ENCODE assay signal across 9 cellular contexts in genomic region chr12:68373836-68374314, GRCh38. TPM values are rescaled to one million over a fixed set of nuclear protein-coding genes. Genes with fewer than 3 reads are reported as not detected.
DNase-seq lines count a peak whose midpoint lies in the region; ATAC-seq and TF ChIP-seq lines count a peak whose summit lies in the region.
"Had no signal": no experiment of that assay in that cellular context is flagged by ENCODE, and none has a peak within 500 bp of the region (broad histone marks: within the 10 kb centered on the region; RNA-seq: fewer than 3 reads in every experiment).

No MANE protein-coding gene starts in this region.

- POLR2A ChIA-PET in activated B cell treated with CpG ODN at 0.5 μM for 24 hours (lab: Charles Lee) = interaction anchor here (0.6 to 1.6 kb wide), 5 partner anchors 9 to 237 kb away, joined by 3 to 11 read pairs (median 4); partner anchors contain the start of gene RAP1B

- H3K4me1 ChIP-seq in smooth muscle cell (ENCODE audit: low read depth) = no peaks in the 10 kb centered on the region

- DNase-seq in T-helper 1 cell (no peak), activated B cell treated with CpG ODN at 0.5 μM for 24 hours (no peak), NCI-H2081 (lab: John Stamatoyannopoulos, UW) (no peak), smooth muscle cell (lab: John Stamatoyannopoulos, UW; ENCODE audit: unreplicated experiment) (no peak), cerebellar cortex (ENCODE audit: low spot score) (no peak)
- DNase-seq in stimulated activated naive B cell treated with anti-CD40 and anti-IgM and Interleukin-4, amounts not matched to agents 10 μg/mL and 1 μg/mL and 100 μg/mL, for 72 hours = peak; percentile 65

- no peaks in the 10 kb centered on the region for H3K9me3 ChIP-seq in smooth muscle cell (replicated peaks; ENCODE audit: low read depth)
- H3K9me3 ChIP-seq: thoracic aorta had no signal

- no peak overlapping the region for H3K9ac ChIP-seq in smooth muscle cell (ENCODE audit: low read depth)

- peaks cover 54% of the 10 kb centered on the region for H3K4me1 Mint-ChIP-seq in T-helper 1 cell treated with Interleukin-12 subunit alpha and Interleukin-12 subunit beta and Interleukin-4 antibody, amounts not matched to agents 30 μg/mL and 1 μg/mL, for 36 hours (ENCODE audit: low read depth)
- peaks cover 33% of the 10 kb centered on the region for H3K4me1 Mint-ChIP-seq in activated B cell treated with CpG ODN at 0.5 μM for 24 hours
- peaks cover 23 to 38% of the 10 kb centered on the region in 2 donors for H3K4me1 Mint-ChIP-seq in stimulated activated naive B cell treated with anti-CD40 and anti-IgM and Interleukin-4, amounts not matched to agents 10 μg/mL and 1 μg/mL and 100 μg/mL, for 72 hours

- no peaks in the 10 kb centered on the region for H3K27me3 Mint-ChIP-seq in T-helper 1 cell treated with Interleukin-12 subunit alpha and Interleukin-12 subunit beta and Interleukin-4 antibody, amounts not matched to agents 30 μg/mL and 1 μg/mL, for 36 hours (ENCODE audit: low read depth)
- H3K27me3 Mint-ChIP-seq in activated B cell treated with CpG ODN at 0.5 μM for 24 hours = no peaks in the 10 kb centered on the region
- no peaks in the 10 kb centered on the region for H3K27me3 Mint-ChIP-seq in stimulated activated naive B cell treated with anti-CD40 and anti-IgM and Interleukin-4, amounts not matched to agents 10 μg/mL and 1 μg/mL and 100 μg/mL, for 72 hours

- no peak overlapping the region for H2AFZ ChIP-seq in smooth muscle cell (ENCODE audit: low read depth)

- H3K27me3 ChIP-seq in smooth muscle cell (ENCODE audit: low read depth) = no peaks in the 10 kb centered on the region

- peak overlapping the region; percentile 51 for H3K4me3 Mint-ChIP-seq in T-helper 1 cell treated with Interleukin-12 subunit alpha and Interleukin-12 subunit beta and Interleukin-4 antibody, amounts not matched to agents 30 μg/mL and 1 μg/mL, for 36 hours
- H3K4me3 Mint-ChIP-seq in activated B cell treated with CpG ODN at 0.5 μM for 24 hours = peak overlapping the region; percentile 32
- peak overlapping the region; percentile 26 to 36 for H3K4me3 Mint-ChIP-seq in stimulated activated naive B cell treated with anti-CD40 and anti-IgM and Interleukin-4, amounts not matched to agents 10 μg/mL and 1 μg/mL and 100 μg/mL, for 72 hours

- CTCF ChIA-PET in activated B cell treated with CpG ODN at 0.5 μM for 24 hours (lab: Charles Lee) = no interaction called here

- no peak overlapping the region for H3K4me2 ChIP-seq in smooth muscle cell

- H3K9me3 Mint-ChIP-seq in T-helper 1 cell treated with Interleukin-12 subunit alpha and Interleukin-12 subunit beta and Interleukin-4 antibody, amounts not matched to agents 30 μg/mL and 1 μg/mL, for 36 hours = no peaks in the 10 kb centered on the region
- no peaks in the 10 kb centered on the region for H3K9me3 Mint-ChIP-seq in activated B cell treated with CpG ODN at 0.5 μM for 24 hours
- no peaks in the 10 kb centered on the region for H3K9me3 Mint-ChIP-seq in stimulated activated naive B cell treated with anti-CD40 and anti-IgM and Interleukin-4, amounts not matched to agents 10 μg/mL and 1 μg/mL and 100 μg/mL, for 72 hours

- ATAC-seq in HG03103 (IDR thresholded peaks at IDR 0.05; ENCODE audit: low read depth, unreplicated experiment) = peak; percentile 23
- peak; percentile 45 for ATAC-seq in activated B cell treated with CpG ODN at 0.5 μM for 24 hours (ENCODE audit: low read depth)
- peak; percentile 85 to 88 for ATAC-seq in stimulated activated naive B cell treated with anti-CD40 and anti-IgM and Interleukin-4, amounts not matched to agents 10 μg/mL and 1 μg/mL and 100 μg/mL, for 72 hours (replicated peaks)

- H3K36me3 Mint-ChIP-seq in T-helper 1 cell treated with Interleukin-12 subunit alpha and Interleukin-12 subunit beta and Interleukin-4 antibody, amounts not matched to agents 30 μg/mL and 1 μg/mL, for 36 hours (ENCODE audit: low read depth) = peaks cover 10% of the 10 kb centered on the region
- no peaks in the 10 kb centered on the region for H3K36me3 Mint-ChIP-seq in activated B cell treated with CpG ODN at 0.5 μM for 24 hours (ENCODE audit: low read depth)
- no peaks in the 10 kb centered on the region for H3K36me3 Mint-ChIP-seq in stimulated activated naive B cell treated with anti-CD40 and anti-IgM and Interleukin-4, amounts not matched to agents 10 μg/mL and 1 μg/mL and 100 μg/mL, for 72 hours

- no peaks in the 10 kb centered on the region for H4K20me1 ChIP-seq in smooth muscle cell (ENCODE audit: low read depth)

- no peak overlapping the region for H3K4me3 ChIP-seq in smooth muscle cell
- H3K4me3 ChIP-seq: thoracic aorta had no signal

- H3K27ac Mint-ChIP-seq in T-helper 1 cell treated with Interleukin-12 subunit alpha and Interleukin-12 subunit beta and Interleukin-4 antibody, amounts not matched to agents 30 μg/mL and 1 μg/mL, for 36 hours = peak overlapping the region; percentile 87
- H3K27ac Mint-ChIP-seq in activated B cell treated with CpG ODN at 0.5 μM for 24 hours = peak overlapping the region; percentile 77
- H3K27ac Mint-ChIP-seq in stimulated activated naive B cell treated with anti-CD40 and anti-IgM and Interleukin-4, amounts not matched to agents 10 μg/mL and 1 μg/mL and 100 μg/mL, for 72 hours = peak overlapping the region; percentile 90

- WGBS in smooth muscle cell (ENCODE audit: low lambda C conversion rate) = 58% methylated on average over 4 of the region's 4 CpGs

- H3F3A ChIP-seq in smooth muscle cell (ENCODE audit: low read depth) = no peaks in the 10 kb centered on the region

- no peak overlapping the region for H3K27ac ChIP-seq in smooth muscle cell (ENCODE audit: low read depth)
- H3K27ac ChIP-seq: thoracic aorta had no signal

- TF ChIP-seq CTCF in activated B cell treated with CpG ODN at 0.5 μM for 24 hours (IDR thresholded peaks at IDR 0.05) (no peak), smooth muscle cell (IDR thresholded peaks at IDR 0.05; ENCODE audit: borderline replicate concordance, insufficient read depth, poor library complexity, severe bottlenecking) (no peak)

- no peaks in the 10 kb centered on the region for H3K36me3 ChIP-seq in smooth muscle cell (ENCODE audit: low read depth)
- H3K36me3 ChIP-seq: thoracic aorta had no signal

- intact Hi-C loops in activated B cell treated with CpG ODN at 0.5 μM for 24 hours (cut with micrococcal nuclease) = loop anchor here (1.0 to 2.0 kb wide), 2 partner anchors 15 to 77 kb away; no protein-coding TSS in a partner anchor

- no peaks in the 10 kb centered on the region for H3K79me2 ChIP-seq in smooth muscle cell (ENCODE audit: low read depth)

RNA-seq across cellular contexts. Expression of gene MDM1, which starts 41.7 kb away (rescaled TPM):
- total RNA-seq in activated B cell treated with CpG ODN at 0.5 μM for 24 hours (24.5 and 25.9 TPM in 2 replicates), smooth muscle cell (14.7 and 15.9 TPM in 2 replicates)
- polyA plus RNA-seq in smooth muscle cell = 5.4 and 6.6 TPM in 2 replicates

Comparison
In these comparisons a context has a peak if more than half of its experiments do, and no peak if none do; other contexts are left out.
1. ATAC-seq: peak in every context shown above with its lines; median percentile 86 in stimulated activated naive B cell treated with anti-CD40 and anti-IgM and Interleukin-4, amounts not matched to agents 10 μg/mL and 1 μg/mL and 100 μg/mL, for 72 hours; 45 in activated B cell treated with CpG ODN at 0.5 μM for 24 hours; 23 in HG03103.